10 cellular contexts compared by ENCODE assay signal in genomic region chr20:38084425-38084951, GRCh38. TPM values are rescaled to one million over a fixed set of nuclear protein-coding genes. Genes with fewer than 3 reads are reported as not detected.
DNase-seq lines count a peak whose midpoint lies in the region; ATAC-seq and TF ChIP-seq lines count a peak whose summit lies in the region.
"Had no signal": no experiment of that assay in that cellular context is flagged by ENCODE, and none has a peak within 500 bp of the region (broad histone marks: within the 10 kb centered on the region; RNA-seq: fewer than 3 reads in every experiment).

No MANE protein-coding gene starts in this region.

- peak in 2 of 4 donors; percentile 8 to 19 for TF ChIP-seq EP300 in upper lobe of left lung (IDR thresholded peaks at IDR 0.05)

- H3K27me3 Mint-ChIP-seq in WTC11 (ENCODE audit: low read depth) = no peaks in the 10 kb centered on the region
- H3K27me3 Mint-ChIP-seq: activated naive CD8-positive, alpha-beta T cell treated with anti-CD3 and anti-CD28 coated beads, Interleukin-2, amount 10 ng/mL, durations not matched to agents 7 days and 5 days had no signal

- no peaks in the 10 kb centered on the region for H3K9me3 ChIP-seq in lung (ENCODE audit: control insufficient read depth in 2 of 2, insufficient read depth in 1 of 2, low read length in 1 of 2)
- no peaks in the 10 kb centered on the region for H3K9me3 ChIP-seq in upper lobe of left lung

- peaks cover under 1% of the 10 kb centered on the region for H3K9me3 Mint-ChIP-seq in WTC11
- H3K9me3 Mint-ChIP-seq: activated naive CD8-positive, alpha-beta T cell treated with anti-CD3 and anti-CD28 coated beads, Interleukin-2, amount 10 ng/mL, durations not matched to agents 7 days and 5 days had no signal

- H3K27ac Mint-ChIP-seq in WTC11 = no peak overlapping the region
- H3K27ac Mint-ChIP-seq: activated naive CD8-positive, alpha-beta T cell treated with anti-CD3 and anti-CD28 coated beads, Interleukin-2, amount 10 ng/mL, durations not matched to agents 7 days and 5 days had no signal

- ATAC-seq in lung (ENCODE audit: insufficient read depth, low FRiP score) = peak; percentile 11
- peak in 1 of 2 donors; percentile 43 for ATAC-seq in upper lobe of left lung (ENCODE audit: low FRiP score in 2 of 2)
- ATAC-seq in WTC11 = no peak
- no peak for ATAC-seq in GM21576 (IDR thresholded peaks at IDR 0.05; ENCODE audit: unreplicated experiment)

- peaks cover 8 to 15% of the 10 kb centered on the region in 2 donors for H3K36me3 ChIP-seq in lung (ENCODE audit: control insufficient read depth in 2 of 2, insufficient read depth in 2 of 2, low read length in 2 of 2)
- H3K36me3 ChIP-seq in upper lobe of left lung = peaks cover 0 to 53% (median 16%) of the 10 kb centered on the region in 4 donors

- POLR2A ChIA-PET in WTC11 (lab: Charles Lee) = no interaction called here

- TF ChIP-seq CTCF in lung (IDR thresholded peaks at IDR 0.05; ENCODE audit: control extremely low read depth, extremely low read depth) (no peak), upper lobe of left lung (IDR thresholded peaks at IDR 0.05) (no peak), WTC11 (IDR thresholded peaks at IDR 0.05) (no peak)

- 29 to 65% methylated on average over 5 of the region's 5 CpGs for WGBS in lung, 2 donors
- WGBS in upper lobe of left lung, 2 donors = 42 to 44% methylated on average over 5 of the region's 5 CpGs

- no peak overlapping the region for H3K4me3 Mint-ChIP-seq in WTC11
- H3K4me3 Mint-ChIP-seq: activated naive CD8-positive, alpha-beta T cell treated with anti-CD3 and anti-CD28 coated beads, Interleukin-2, amount 10 ng/mL, durations not matched to agents 7 days and 5 days had no signal

- TF ChIP-seq POLR2A in upper lobe of left lung (IDR thresholded peaks at IDR 0.05) = no peak

- peak; percentile 94 for DNase-seq in M059J (ENCODE audit: low read depth)
- DNase-seq in dermis microvascular lymphatic vessel endothelial cell (ENCODE audit: low read depth in 2 of 2) = peak; percentile 51 to 81
- DNase-seq in lung (ENCODE audit: low spot score) = no peak
- no peak for DNase-seq in upper lobe of left lung
- no peak for DNase-seq in RKO (ENCODE audit: low spot score)
- no peak for DNase-seq in WTC11 (ENCODE audit: low spot score)
- DNase-seq: activated naive CD8-positive, alpha-beta T cell treated with anti-CD3 and anti-CD28 coated beads, Interleukin-2, amount 10 ng/mL, durations not matched to agents 7 days and 5 days; hypothalamus; stimulated activated naive CD4-positive, alpha-beta T cell had no signal

- H3K4me1 Mint-ChIP-seq in WTC11 = no peaks in the 10 kb centered on the region

- H3K27me3 ChIP-seq in lung (ENCODE audit: control insufficient read depth, insufficient read depth) = no peaks in the 10 kb centered on the region
- H3K27me3 ChIP-seq in upper lobe of left lung = no peaks in the 10 kb centered on the region

- H3K4me1 ChIP-seq in lung (ENCODE audit: control insufficient read depth in 2 of 2, insufficient read depth in 2 of 2, low read length in 2 of 2) (peaks cover 4 to 9% of the 10 kb centered on the region in 2 donors), upper lobe of left lung (peaks cover 23 to 33% (median 28%) of the 10 kb centered on the region in 4 donors)

- H3K27ac ChIP-seq in lung (ENCODE audit: low read depth in 1 of 2, low read length in 1 of 2) = peak overlapping the region; percentile 71 to 92
- peak overlapping the region; percentile 68 to 75 (median 73) for H3K27ac ChIP-seq in upper lobe of left lung

- CTCF ChIA-PET in WTC11 (lab: Charles Lee) = interaction anchor here (1.1 to 5.9 kb wide), 3 partner anchors 11 to 92 kb away, joined by 3 to 26 read pairs (median 19); no protein-coding TSS in a partner anchor

- peaks cover 35% of the 10 kb centered on the region for H3K36me3 Mint-ChIP-seq in WTC11

- no peak overlapping the region for H3K4me3 ChIP-seq in lung
- no peak overlapping the region for H3K4me3 ChIP-seq in upper lobe of left lung

TF ChIP-seq in WTC11, 78 proteins besides CTCF, POLR2A, EP300 and RAD21:
- TF ChIP-seq FOXP1 (CRISPR knock-in tag; IDR thresholded peaks at IDR 0.05; ENCODE audit: borderline replicate concordance) (no peak), SOX15 (CRISPR knock-in tag; IDR thresholded peaks at IDR 0.05) (no peak), ZNF138 (CRISPR knock-in tag; conservative IDR thresholded peaks at IDR 0.05) (no peak), TCF7 (CRISPR knock-in tag; IDR thresholded peaks at IDR 0.05; ENCODE audit: low read depth) (no peak), TP53 (CRISPR knock-in tag; IDR thresholded peaks at IDR 0.05) (no peak), FOXP4 (CRISPR knock-in tag; IDR thresholded peaks at IDR 0.05) (no peak), NR3C1 (CRISPR knock-in tag; conservative IDR thresholded peaks at IDR 0.05; ENCODE audit: low read depth) (no peak), NR1H2 (CRISPR knock-in tag; IDR thresholded peaks at IDR 0.05) (no peak), ESRRA (CRISPR knock-in tag; IDR thresholded peaks at IDR 0.05; ENCODE audit: borderline replicate concordance) (no peak), SMAD3 (CRISPR knock-in tag; IDR thresholded peaks at IDR 0.05; ENCODE audit: borderline replicate concordance) (no peak), E2F4 (CRISPR knock-in tag; IDR thresholded peaks at IDR 0.05; ENCODE audit: borderline replicate concordance, low read depth) (no peak), RORB (CRISPR knock-in tag; IDR thresholded peaks at IDR 0.05) (no peak), OVOL2 (CRISPR knock-in tag; IDR thresholded peaks at IDR 0.05; ENCODE audit: borderline replicate concordance) (no peak), NFYB (CRISPR knock-in tag; conservative IDR thresholded peaks at IDR 0.05; ENCODE audit: low read depth) (no peak), PRRX2 (CRISPR knock-in tag; IDR thresholded peaks at IDR 0.05) (no peak), FOXK1 (CRISPR knock-in tag; IDR thresholded peaks at IDR 0.05) (no peak)

RNA-seq across cellular contexts. Expression of gene RPRD1B, which starts 50.9 kb away (rescaled TPM):
- total RNA-seq in M059J (2014; rRNA removed; shearing (Covaris generic)) = 22.8 and 35.5 TPM in 2 replicates
- total RNA-seq in dermis microvascular lymphatic vessel endothelial cell = 11.9 and 15.6 TPM in 2 replicates
- 10 to 100 TPM; 32.8 to 58.6 TPM for total RNA-seq in lung
- polyA plus RNA-seq in lung = 10 to 100 TPM in 1 of 2 donors, 1 to 10 TPM in 1; 6.8 to 20.4 TPM
- 10 to 100 TPM; 26.0 to 75.4 (median 29.2) TPM for total RNA-seq in upper lobe of left lung
- 21.4 to 25.5 TPM (median 21.5 TPM) in 3 replicates for total RNA-seq in WTC11 (2021)

RNA-seq across cellular contexts. Expression of gene TTI1, which starts 51.2 kb away (rescaled TPM):
- 24.2 and 40.3 TPM in 2 replicates for total RNA-seq in M059J (2014; rRNA removed; shearing (Covaris generic))
- 13.7 and 16.3 TPM in 2 replicates for total RNA-seq in dermis microvascular lymphatic vessel endothelial cell
- 10 to 100 TPM; 18.0 to 33.8 TPM for total RNA-seq in lung
- polyA plus RNA-seq in lung = 10 to 100 TPM in 1 of 2 donors, 1 to 10 TPM in 1; 6.7 to 13.0 TPM
- 10 to 100 TPM; 11.2 to 30.4 (median 15.1) TPM for total RNA-seq in upper lobe of left lung
- total RNA-seq in WTC11 (2021) = 42.8 to 43.5 TPM (median 43.4 TPM) in 3 replicates

Comparison
In these comparisons a context has a peak if more than half of its experiments do, and no peak if none do; other contexts are left out.
1. DNase-seq: peak in M059J (single experiment) and dermis microvascular lymphatic vessel endothelial cell (2 of 2); none in lung (single experiment), upper lobe of left lung (0 of 2), RKO (single experiment) and WTC11 (single experiment).